Comparison of ENCODE assay signal across 11 cellular contexts in genomic region chr11:29019960-29020683, GRCh38.
DNase-seq lines count a peak whose midpoint lies in the region; ATAC-seq, FAIRE-seq and TF ChIP-seq lines count a peak whose summit lies in the region.
"Had no signal": no experiment of that assay in that cellular context is flagged by ENCODE, and none has a peak within 500 bp of the region (broad histone marks: within the 10 kb centered on the region; RNA-seq: fewer than 3 reads in every experiment).

No MANE protein-coding gene starts in this region.

- no peaks in the 10 kb centered on the region for H3K79me2 ChIP-seq in keratinocyte (ENCODE audit: control insufficient read depth, insufficient read depth, low read length)

- no peaks in the 10 kb centered on the region for H3K36me3 Mint-ChIP-seq in WTC11
- H3K36me3 Mint-ChIP-seq: immature natural killer cell had no signal

- no TSS peak for BruUV-seq in IMR-90 (replicated peaks; lab: Mats Ljungman, UMichigan)

- H3K27me3 Mint-ChIP-seq in WTC11 (ENCODE audit: low read depth) = no peaks in the 10 kb centered on the region
- H3K27me3 Mint-ChIP-seq: stimulated activated naive CD8-positive, alpha-beta T cell treated with anti-CD3 and anti-CD28 coated beads, Interleukin-15, amount 100 ng/mL, for 72 hours had no signal

- WGBS in IMR-90 (ENCODE audit: extremely low coverage in 2 of 2, insufficient read length in 1 of 2), 2 experiments = no CpG with 5 or more reads among the region's 3 CpGs

- H3K4ac ChIP-seq in IMR-90 (ENCODE audit: low read depth, low read length) = peak overlapping the region; percentile 30; the same call in 1 of the 2 replicates

- H3K79me1 ChIP-seq in IMR-90 (ENCODE audit: low read depth in 1 of 2, low read length in 2 of 2) = no peaks in the 10 kb centered on the region

- no peak for FAIRE-seq in keratinocyte (lab: Jason Lieb, UNC)

- POLR2A ChIA-PET in IMR-90 (lab: Charles Lee; ENCODE audit: unreplicated experiment) = no interaction called here
- POLR2A ChIA-PET in WTC11 (lab: Charles Lee) = no interaction called here

- H2BK5ac ChIP-seq in IMR-90 (ENCODE audit: low read depth, low read length, poor library complexity, severe bottlenecking) = peak overlapping the region; percentile 95

- TF ChIP-seq POLR2A in IMR-90 (IDR thresholded peaks at IDR 0.05; ENCODE audit: low read depth, low read length) = no peak

- no peak overlapping the region for H3K23ac ChIP-seq in IMR-90 (ENCODE audit: low read depth, low read length)

- H3K27ac ChIP-seq in C4-2B (no peak overlapping the region), IMR-90 (ENCODE audit: insufficient read depth, low read length) (peak overlapping the region; percentile 30; the same call in 1 of the 2 replicates), keratinocyte (ENCODE audit: control insufficient read depth, insufficient read depth, low read length) (no peak overlapping the region)

- H2AFZ ChIP-seq in IMR-90 (replicated peaks; ENCODE audit: low read length, poor library complexity) = no peak overlapping the region
- H2AFZ ChIP-seq in keratinocyte (ENCODE audit: control insufficient read depth, low read length) = no peak overlapping the region

- H2AK9ac ChIP-seq in IMR-90 (replicated peaks; ENCODE audit: low read depth, low read length, poor library complexity) = no peak overlapping the region

- CTCF ChIA-PET in IMR-90 (lab: Yijun Ruan, JAX) (interaction anchor here (0.8 to 1.6 kb wide), 5 partner anchors 10 to 1305 kb away, joined by 3 to 5 read pairs (median 3); no protein-coding TSS in a partner anchor), WTC11 (lab: Charles Lee) (interaction anchor here (0.6 to 2.5 kb wide), 17 partner anchors 9 to 1321 kb away, joined by 3 to 11 read pairs (median 4); no protein-coding TSS in a partner anchor)

- ATAC-seq in IMR-90 (ENCODE audit: low read depth) (peak; percentile 38), WTC11 (peak; percentile 72), HG02763 (IDR thresholded peaks at IDR 0.05; ENCODE audit: unreplicated experiment) (no peak)
- ATAC-seq: stimulated activated naive CD8-positive, alpha-beta T cell treated with anti-CD3 and anti-CD28 coated beads, Interleukin-15, amount 100 ng/mL, for 72 hours had no signal

- peak; percentile 55 for TF ChIP-seq RAD21 in IMR-90 (IDR thresholded peaks at IDR 0.05; ENCODE audit: low read length)

- H4K5ac ChIP-seq in IMR-90 (ENCODE audit: low read depth, low read length) = peak overlapping the region; percentile 91

- no peak overlapping the region for H3K14ac ChIP-seq in IMR-90 (replicated peaks; ENCODE audit: low read depth, low read length)

- no peaks in the 10 kb centered on the region for H3K9me1 ChIP-seq in IMR-90 (ENCODE audit: insufficient read depth, low read length)
- H3K9me1 ChIP-seq in keratinocyte (ENCODE audit: control insufficient read depth, extremely low read depth, insufficient read depth, low read length) = no peaks in the 10 kb centered on the region

- peak overlapping the region; percentile 46 for H2BK20ac ChIP-seq in IMR-90 (ENCODE audit: low read depth, low read length)

- H4K91ac ChIP-seq in IMR-90 (ENCODE audit: insufficient read depth, low read depth, low read length) = peak overlapping the region; percentile 61

- H3K27me3 ChIP-seq in IMR-90 (ENCODE audit: control insufficient read depth, insufficient read depth, low read length) (no peaks in the 10 kb centered on the region), keratinocyte (ENCODE audit: control insufficient read depth, extremely low read depth, insufficient read depth, low read length) (no peaks in the 10 kb centered on the region)

- no peak overlapping the region for H3K56ac ChIP-seq in IMR-90 (ENCODE audit: extremely low read depth, insufficient read depth, low read length)

- dilution Hi-C loops in IMR-90 (cut with HindIII; ENCODE audit: low sequenced_read_pairs, unreplicated experiment) = no loop called here
- dilution Hi-C loops in keratinocyte (cut with MboI; ENCODE audit: extremely low pct_ligation_motif_present, low sequenced_read_pairs) = no loop called here

- H3K36me3 ChIP-seq in IMR-90 (ENCODE audit: control insufficient read depth, insufficient read depth, low read length) = no peaks in the 10 kb centered on the region
- no peaks in the 10 kb centered on the region for H3K36me3 ChIP-seq in keratinocyte (ENCODE audit: control insufficient read depth in 2 of 2, extremely low read depth in 1 of 2, insufficient read depth in 2 of 2, low read length in 2 of 2)

- H3K4me3 Mint-ChIP-seq in WTC11 = no peak overlapping the region
- H3K4me3 Mint-ChIP-seq: immature natural killer cell; stimulated activated naive CD8-positive, alpha-beta T cell treated with anti-CD3 and anti-CD28 coated beads, Interleukin-15, amount 100 ng/mL, for 72 hours had no signal

- H2AK5ac ChIP-seq in IMR-90 (ENCODE audit: low read depth, low read length) = no peak overlapping the region

- DNase-seq in IMR-90 (peak; percentile 66), WTC11 (ENCODE audit: low spot score) (peak; percentile 19), keratinocyte (ENCODE audit: low read depth, low spot score) (no peak), NCI-H2081 treated with DMSO at 0.1 percent for 48 hours (lab: John Stamatoyannopoulos, UW) (no peak), medulla oblongata (ENCODE audit: extremely low spot score) (no peak), activated gamma-delta T cell (lab: John Stamatoyannopoulos, UW) (no peak)
- DNase-seq: activated CD4-positive, CD25-positive, alpha-beta regulatory T cell treated with anti-CD3 and anti-CD28 coated beads, Interleukin-2, amount 50 U/mL, for 72 hours; immature natural killer cell; stimulated activated naive CD8-positive, alpha-beta T cell treated with anti-CD3 and anti-CD28 coated beads, Interleukin-15, amount 100 ng/mL, for 72 hours had no signal

- peak; percentile 18; the same call in 1 of the 2 replicates for TF ChIP-seq CTCF in C4-2B (conservative IDR thresholded peaks at IDR 0.05)
- TF ChIP-seq CTCF in IMR-90 (conservative IDR thresholded peaks at IDR 0.05; ENCODE audit: low read depth, low read length) = peak; percentile 63
- peak; percentile 43; the same call in 1 of the 2 replicates for TF ChIP-seq CTCF in WTC11 (IDR thresholded peaks at IDR 0.05)
- peak; percentile 10 to 23 (median 22) for TF ChIP-seq CTCF in keratinocyte (optimal IDR thresholded peaks at IDR 0.05 in 1 of 3, IDR thresholded peaks at IDR 0.05 in 1 of 3, conservative IDR thresholded peaks at IDR 0.05 in 1 of 3; ENCODE audit: extremely low read depth in 1 of 3, insufficient read depth in 2 of 3, low read length in 3 of 3)

- peaks cover 17% of the 10 kb centered on the region for H3K4me1 Mint-ChIP-seq in WTC11
- H3K4me1 Mint-ChIP-seq: immature natural killer cell; stimulated activated naive CD8-positive, alpha-beta T cell treated with anti-CD3 and anti-CD28 coated beads, Interleukin-15, amount 100 ng/mL, for 72 hours had no signal

- H3K4me2 ChIP-seq in IMR-90 (ENCODE audit: low read depth, low read length) (no peak overlapping the region), keratinocyte (ENCODE audit: control insufficient read depth, extremely low read depth, insufficient read depth, low read depth, low read length) (no peak overlapping the region)

- in situ Hi-C loops in IMR-90 (cut with MboI; ENCODE audit: low sequenced_read_pairs) = no loop called here

- intact Hi-C loops in IMR-90 (cut with micrococcal nuclease) = loop anchor here (2.0 to 5.0 kb wide), 3 partner anchors 183 to 307 kb away; no protein-coding TSS in a partner anchor

- H4K8ac ChIP-seq in IMR-90 (ENCODE audit: low read depth in 2 of 2, low read length in 2 of 2) = peak overlapping the region; percentile 53 to 97

- peak overlapping the region; percentile 62 for H2BK120ac ChIP-seq in IMR-90 (ENCODE audit: low read depth, low read length)

- H3K18ac ChIP-seq in IMR-90 (ENCODE audit: low read depth, low read length) = peak overlapping the region; percentile 98

- H3K4me3 ChIP-seq in IMR-90 (ENCODE audit: insufficient read depth, low read depth, low read length) = no peak overlapping the region
- H3K4me3 ChIP-seq in keratinocyte (ENCODE audit: control insufficient read depth in 2 of 3, extremely low read depth in 1 of 3, insufficient read depth in 2 of 3, low read depth in 1 of 3, low read length in 3 of 3) = no peak overlapping the region

- H3K9ac ChIP-seq in IMR-90 (ENCODE audit: low read depth, low read length) = no peak overlapping the region; the same call in 1 of the 2 replicates
- no peak overlapping the region for H3K9ac ChIP-seq in keratinocyte (ENCODE audit: control insufficient read depth, extremely low read depth, insufficient read depth, low read length)

- H3K4me1 ChIP-seq in IMR-90 (ENCODE audit: control insufficient read depth, insufficient read depth, low read length) = peaks cover 6% of the 10 kb centered on the region; the same call in 1 of the 2 replicates
- H3K4me1 ChIP-seq in keratinocyte (ENCODE audit: control insufficient read depth, extremely low read depth, insufficient read depth, low read length) = no peaks in the 10 kb centered on the region

- no peak overlapping the region for H3K27ac Mint-ChIP-seq in WTC11
- H3K27ac Mint-ChIP-seq: immature natural killer cell; stimulated activated naive CD8-positive, alpha-beta T cell treated with anti-CD3 and anti-CD28 coated beads, Interleukin-15, amount 100 ng/mL, for 72 hours had no signal

- no peaks in the 10 kb centered on the region for H4K20me1 ChIP-seq in IMR-90 (ENCODE audit: insufficient read depth, low read length)
- no peaks in the 10 kb centered on the region for H4K20me1 ChIP-seq in keratinocyte (ENCODE audit: control insufficient read depth, extremely low read depth, insufficient read depth, low read length)

- peaks cover 4% of the 10 kb centered on the region; the same call in 1 of the 2 replicates for H3K9me3 Mint-ChIP-seq in WTC11

- peaks cover 2% of the 10 kb centered on the region; the same call in 1 of the 2 replicates for H3K9me3 ChIP-seq in IMR-90 (ENCODE audit: control insufficient read depth, insufficient read depth, low read length)
- no peaks in the 10 kb centered on the region for H3K9me3 ChIP-seq in keratinocyte (ENCODE audit: control insufficient read depth, low read depth, low read length)

- H2BK15ac ChIP-seq in IMR-90 (ENCODE audit: low read depth, low read length) = peak overlapping the region; percentile 59; the same call in 2 of the 3 replicates

TF ChIP-seq in IMR-90, 13 proteins besides CTCF, POLR2A, EP300 and RAD21:
- TF ChIP-seq SMC3 (IDR thresholded peaks at IDR 0.05; ENCODE audit: low read depth, low read length) (peak; percentile 44; the same call in 1 of the 2 replicates), BHLHE40 (IDR thresholded peaks at IDR 0.05; ENCODE audit: low read depth, low read length) (no peak)

TF ChIP-seq in WTC11, 78 proteins besides CTCF, POLR2A, EP300 and RAD21 (continues in another document):
- TF ChIP-seq TCF7 (CRISPR knock-in tag; IDR thresholded peaks at IDR 0.05; ENCODE audit: low read depth) = no peak
- no peak for TF ChIP-seq EMX1 (CRISPR knock-in tag; IDR thresholded peaks at IDR 0.05)

Comparison
In these comparisons a context has a peak if more than half of its experiments do, and no peak if none do; other contexts are left out.
1. DNase-seq: peak in IMR-90 (single experiment) and WTC11 (single experiment); none in keratinocyte (single experiment), NCI-H2081 treated with DMSO at 0.1 percent for 48 hours (single experiment), medulla oblongata (single experiment) and activated gamma-delta T cell (single experiment).
2. Peak in every context shown above with its lines, with median percentiles within 50 percentile points of each other: CTCF ChIP-seq.